1 cellular context compared by ENCODE assay signal in genomic region chrX:25011589-25012432, GRCh38.
TF ChIP-seq lines count a peak whose summit lies in the region.

No MANE protein-coding gene starts in this region.

TF ChIP-seq in WTC11, 78 proteins besides CTCF, POLR2A, EP300 and RAD21 (continued from another document):
- TF ChIP-seq ZMAT4 (CRISPR knock-in tag; IDR thresholded peaks at IDR 0.05) (no peak), SMAD4 (CRISPR knock-in tag; IDR thresholded peaks at IDR 0.05) (no peak), E2F4 (CRISPR knock-in tag; IDR thresholded peaks at IDR 0.05; ENCODE audit: borderline replicate concordance, low read depth) (no peak), MXD4 (CRISPR knock-in tag; IDR thresholded peaks at IDR 0.05; ENCODE audit: borderline replicate concordance) (no peak)
